In the genomic region with DNA sequence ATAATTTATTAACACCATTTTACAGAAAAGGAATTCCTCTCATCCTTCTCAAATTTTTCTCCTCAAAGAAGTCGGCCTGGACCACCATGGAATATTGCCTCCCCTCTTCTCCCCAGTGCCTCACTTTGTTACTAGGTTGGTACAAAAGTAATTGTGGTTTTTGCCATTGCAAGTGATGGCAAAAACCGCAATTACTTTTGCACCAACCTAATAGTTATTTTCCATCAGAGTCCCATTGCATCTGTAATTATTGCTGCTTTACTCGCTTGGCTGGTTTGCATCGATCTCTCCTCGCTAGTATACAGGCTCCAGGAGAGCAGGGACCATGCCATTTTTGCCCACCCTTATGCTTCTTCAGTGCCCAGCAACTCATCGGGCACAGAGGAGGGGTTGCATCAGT, we compare ENCODE assay signal across 37 cellular contexts. TPM values are rescaled to one million over a fixed set of nuclear protein-coding genes. Genes with fewer than 3 reads are reported as not detected.
"Had no signal": no experiment of that assay in that cellular context is flagged by ENCODE, and none has a peak within 500 bp of the region (broad histone marks: within the 10 kb centered on the region; RNA-seq: fewer than 3 reads in every experiment).

No MANE protein-coding gene starts in this region.

- H3K9me3 ChIP-seq: adrenal gland, body of pancreas, breast epithelium had no signal

- DNase-seq: activated B cell treated with CpG ODN at 0.5 μM for 24 hours; activated CD4-positive, alpha-beta memory T cell treated with anti-CD3 and anti-CD28 coated beads for 36 hours; activated CD4-positive, alpha-beta T cell treated with anti-CD3 and anti-CD28 coated beads for 4 hours; activated CD4-positive, alpha-beta T cell treated with anti-CD3 and anti-CD28 coated beads, Interleukin-2, amount 10 ng/mL, durations not matched to agents 24 days and 14 days; activated CD4-positive, alpha-beta T cell treated with anti-CD3 and anti-CD28 coated beads, Interleukin-2, amount 50 U/mL, for 1 hour; activated CD4-positive, alpha-beta T cell treated with anti-CD3 and anti-CD28 coated beads, Interleukin-2, amount 50 U/mL, for 4 hours; activated CD4-positive, CD25-positive, alpha-beta regulatory T cell treated with anti-CD3 and anti-CD28 coated beads, Interleukin-2, amount 50 U/mL, for 72 hours; activated CD8-positive, alpha-beta memory T cell treated with anti-CD3 and anti-CD28 coated beads, Interleukin-2, amount 50 U/mL, for 4 hours; activated CD8-positive, alpha-beta T cell treated with anti-CD3 and anti-CD28 coated beads for 36 hours; activated effector memory CD4-positive, alpha-beta T cell treated with anti-CD3 and anti-CD28 coated beads, Interleukin-2, amount 50 U/mL, for 16 hours; activated gamma-delta T cell treated with Interleukin-2 at 50 U/mL for 16 hours; activated naive CD4-positive, alpha-beta T cell; activated naive CD4-positive, alpha-beta T cell treated with anti-CD3 and anti-CD28 coated beads for 36 hours; activated naive CD4-positive, alpha-beta T cell treated with anti-CD3 and anti-CD28 coated beads, Interleukin-2, amount 50 U/mL, for 16 hours; activated naive CD8-positive, alpha-beta T cell treated with anti-CD3 and anti-CD28 coated beads, Interleukin-2, amount 10 ng/mL, durations not matched to agents 7 days and 5 days; activated T-cell treated with anti-CD3 and anti-CD28 coated beads for 4 hours; activated T-cell treated with anti-CD3 and anti-CD28 coated beads, Interleukin-2, amount 50 U/mL, for 1 hour; activated T-cell treated with anti-CD3 and anti-CD28 coated beads, Interleukin-2, amount 50 U/mL, for 4 hours; activated T-cell treated with anti-CD3 and anti-CD28 coated beads, Interleukin-2, amount 50 U/mL, for 72 hours; adrenal gland; amniotic stem cell; aorta; body of pancreas; brain microvascular endothelial cell; central memory CD4-positive, alpha-beta T cell; T-helper 1 cell; T-helper 2 cell; T-helper 9 cell had no signal

- H3K27me3 ChIP-seq: brain microvascular endothelial cell had no signal

- H3K27ac ChIP-seq: adrenal gland, body of pancreas, brain microvascular endothelial cell, breast epithelium, VCaP had no signal

- ATAC-seq: activated CD8-positive, alpha-beta T cell treated with anti-CD3 and anti-CD28 coated beads for 36 hours; activated naive CD4-positive, alpha-beta T cell treated with anti-CD3 and anti-CD28 coated beads, Interleukin-2, amount 50 U/mL, for 72 hours; activated T-cell treated with anti-CD3 and anti-CD28 coated beads, Interleukin-2, amount 50 U/mL, for 4 hours; activated T-cell treated with anti-CD3 and anti-CD28 coated beads, Interleukin-2, amount 50 U/mL, for 72 hours; activated T-helper 17 cell treated with anti-CD3 and anti-CD28 coated beads, Interleukin-2, amount 50 U/mL, for 72 hours; body of pancreas had no signal

- H3K4me1 ChIP-seq: adrenal gland, breast epithelium had no signal

- H3K4me3 ChIP-seq: adrenal gland, body of pancreas, breast epithelium had no signal

- FAIRE-seq: astrocyte, TTC549 had no signal

- H3K36me3 ChIP-seq: adrenal gland, brain microvascular endothelial cell, breast epithelium had no signal

RNA-seq across cellular contexts. Expression of a gene that starts 1.0 kb away (rescaled TPM):
- total RNA-seq: activated B cell treated with CpG ODN at 0.5 μM for 24 hours; activated CD4-positive, alpha-beta memory T cell treated with anti-CD3 and anti-CD28 coated beads for 36 hours; activated CD4-positive, alpha-beta T cell treated with anti-CD3 and anti-CD28 coated beads, Interleukin-2, amount 10 ng/mL, durations not matched to agents 24 days and 14 days; activated CD8-positive, alpha-beta memory T cell treated with anti-CD3 and anti-CD28 coated beads for 36 hours; activated CD8-positive, alpha-beta T cell treated with anti-CD3 and anti-CD28 coated beads for 36 hours; activated naive CD4-positive, alpha-beta T cell treated with anti-CD3 and anti-CD28 coated beads for 36 hours; activated naive CD4-positive, alpha-beta T cell treated with anti-CD3 and anti-CD28 coated beads, Interleukin-2, amount 50 U/mL, for 72 hours; activated naive CD8-positive, alpha-beta T cell treated with anti-CD3 and anti-CD28 coated beads, Interleukin-2, amount 10 ng/mL, durations not matched to agents 7 days and 5 days; activated T-cell treated with anti-CD3 and anti-CD28 coated beads, Interleukin-2, amount 50 U/mL, for 4 hours; activated T-cell treated with anti-CD3 and anti-CD28 coated beads, Interleukin-2, amount 50 U/mL, for 72 hours; activated T-helper 1 cell treated with anti-CD3 and anti-CD28 coated beads, Interleukin-12 subunit alpha, Interleukin-12 subunit beta, Interleukin-2, Interleukin-4 antibody, amounts not matched to agents 30 ng/mL and 10 ng/mL and 1 ng/mL, durations not matched to agents 14 hours and 24 hours and 36 hours; activated T-helper 17 cell treated with anti-CD3 and anti-CD28 coated beads, Interleukin-2, amount 50 U/mL, for 72 hours; aorta; body of pancreas; breast epithelium; cardiac septum had no signal
- polyA plus RNA-seq: aorta had no signal

RNA-seq across cellular contexts. Expression of a gene that starts 10.7 kb away (rescaled TPM):
- total RNA-seq: activated B cell treated with CpG ODN at 0.5 μM for 24 hours; activated CD4-positive, alpha-beta memory T cell treated with anti-CD3 and anti-CD28 coated beads for 36 hours; activated CD4-positive, alpha-beta T cell treated with anti-CD3 and anti-CD28 coated beads, Interleukin-2, amount 10 ng/mL, durations not matched to agents 24 days and 14 days; activated CD8-positive, alpha-beta memory T cell treated with anti-CD3 and anti-CD28 coated beads for 36 hours; activated CD8-positive, alpha-beta T cell treated with anti-CD3 and anti-CD28 coated beads for 36 hours; activated naive CD4-positive, alpha-beta T cell treated with anti-CD3 and anti-CD28 coated beads for 36 hours; activated naive CD4-positive, alpha-beta T cell treated with anti-CD3 and anti-CD28 coated beads, Interleukin-2, amount 50 U/mL, for 72 hours; activated naive CD8-positive, alpha-beta T cell treated with anti-CD3 and anti-CD28 coated beads, Interleukin-2, amount 10 ng/mL, durations not matched to agents 7 days and 5 days; activated T-cell treated with anti-CD3 and anti-CD28 coated beads, Interleukin-2, amount 50 U/mL, for 4 hours; activated T-cell treated with anti-CD3 and anti-CD28 coated beads, Interleukin-2, amount 50 U/mL, for 72 hours; activated T-helper 1 cell treated with anti-CD3 and anti-CD28 coated beads, Interleukin-12 subunit alpha, Interleukin-12 subunit beta, Interleukin-2, Interleukin-4 antibody, amounts not matched to agents 30 ng/mL and 10 ng/mL and 1 ng/mL, durations not matched to agents 14 hours and 24 hours and 36 hours; activated T-helper 17 cell treated with anti-CD3 and anti-CD28 coated beads, Interleukin-2, amount 50 U/mL, for 72 hours had no signal
